In genomic region chr17:82891911-82892310, GRCh38 we compare ENCODE assay signal across 24 cellular contexts. TPM values are rescaled to one million over a fixed set of nuclear protein-coding genes. Genes with fewer than 3 reads are reported as not detected.
DNase-seq lines count a peak whose midpoint lies in the region; ATAC-seq lines count a peak whose summit lies in the region.
"Had no signal": no experiment of that assay in that cellular context is flagged by ENCODE, and none has a peak within 500 bp of the region (broad histone marks: within the 10 kb centered on the region; RNA-seq: fewer than 3 reads in every experiment).

No MANE protein-coding gene starts in this region.

- H3K36me3 Mint-ChIP-seq in activated T-helper 2 cell treated with anti-CD3 and anti-CD28 coated beads, Interferon-gamma antibody, Interleukin-2, Interleukin-4, amounts not matched to agents 10 μg/mL and 5 μg/mL and 100 μg/mL, durations not matched to agents 14 hours and 24 hours and 36 hours (ENCODE audit: low read depth), result peaks cover 57% of the 10 kb centered on the region
- peaks cover 14% of the 10 kb centered on the region for H3K36me3 Mint-ChIP-seq in natural killer cell treated with Interleukin-12 subunit alpha and Interleukin-12 subunit beta and Interleukin-15 and Interleukin-18, amount 100 ng/mL, for 72 hours

- H3K27me3 Mint-ChIP-seq in activated T-helper 2 cell treated with anti-CD3 and anti-CD28 coated beads, Interferon-gamma antibody, Interleukin-2, Interleukin-4, amounts not matched to agents 10 μg/mL and 5 μg/mL and 100 μg/mL, durations not matched to agents 14 hours and 24 hours and 36 hours (ENCODE audit: low read depth), result no peaks in the 10 kb centered on the region
- H3K27me3 Mint-ChIP-seq in natural killer cell treated with Interleukin-12 subunit alpha and Interleukin-12 subunit beta and Interleukin-15 and Interleukin-18, amount 100 ng/mL, for 72 hours, result peaks cover 0 to 2% of the 10 kb centered on the region in 2 donors
- H3K27me3 Mint-ChIP-seq: activated naive CD8-positive, alpha-beta T cell had no signal

- H3K4me3 ChIP-seq in right cardiac atrium (ENCODE audit: low read length), result no peak overlapping the region
- H3K4me3 ChIP-seq: SK-N-MC, skin epidermis, transverse colon had no signal

- 94% methylated on average over 10 of the region's 10 CpGs for WGBS in right cardiac atrium

- ATAC-seq in Right ventricle myocardium superior (ENCODE audit: poor library complexity) (no peak), right cardiac atrium (no peak), HG03439 (IDR thresholded peaks at IDR 0.05; ENCODE audit: unreplicated experiment) (no peak)
- ATAC-seq in natural killer cell treated with Interleukin-12 subunit alpha and Interleukin-12 subunit beta and Interleukin-15 and Interleukin-18, amount 100 ng/mL, for 72 hours, result no peak
- ATAC-seq: left ventricle myocardium superior had no signal

- no peaks in the 10 kb centered on the region for H3K9me3 Mint-ChIP-seq in activated T-helper 2 cell treated with anti-CD3 and anti-CD28 coated beads, Interferon-gamma antibody, Interleukin-2, Interleukin-4, amounts not matched to agents 10 μg/mL and 5 μg/mL and 100 μg/mL, durations not matched to agents 14 hours and 24 hours and 36 hours
- H3K9me3 Mint-ChIP-seq in natural killer cell treated with Interleukin-12 subunit alpha and Interleukin-12 subunit beta and Interleukin-15 and Interleukin-18, amount 100 ng/mL, for 72 hours, result no peaks in the 10 kb centered on the region

- H3K27me3 ChIP-seq in right cardiac atrium (ENCODE audit: control insufficient read depth, insufficient read depth), result no peaks in the 10 kb centered on the region
- H3K27me3 ChIP-seq: neutrophil, transverse colon had no signal

- DNase-seq in Right ventricle myocardium superior, result peak; percentile 11
- no peak for DNase-seq in right cardiac atrium
- no peak for DNase-seq in activated T-helper 2 cell treated with anti-CD3 and anti-CD28 coated beads, Interferon-gamma antibody, Interleukin-2, Interleukin-4, amounts not matched to agents 10 μg/mL and 5 μg/mL and 100 μg/mL, durations not matched to agents 14 hours and 24 hours and 36 hours (ENCODE audit: low spot score)
- DNase-seq in natural killer cell treated with Interleukin-12 subunit alpha and Interleukin-12 subunit beta and Interleukin-15 and Interleukin-18, amount 100 ng/mL, for 72 hours (ENCODE audit: low spot score), result no peak
- no peak for DNase-seq in DMS 273 (lab: John Stamatoyannopoulos, UW; ENCODE audit: unreplicated experiment)
- DNase-seq in NCI-H1048 (lab: John Stamatoyannopoulos, UW), result no peak
- DNase-seq: activated CD4-positive, CD25-positive, alpha-beta regulatory T cell; activated T-cell treated with anti-CD3 and anti-CD28 coated beads, Interleukin-2, amount 50 U/mL, for 48 hours; effector CD4-positive, alpha-beta T cell; foreskin melanocyte; NCI-H1436; NCI-H510A treated with DMSO at 0.1 percent for 48 hours; stimulated activated naive CD4-positive, alpha-beta T cell treated with Interleukin-2 at 50 U/mL for 16 hours; transverse colon had no signal

- H3K9me3 ChIP-seq in right cardiac atrium (ENCODE audit: control insufficient read depth, low read length), result no peaks in the 10 kb centered on the region
- H3K9me3 ChIP-seq: neutrophil, transverse colon had no signal

- no peak overlapping the region for H3K27ac ChIP-seq in right cardiac atrium (ENCODE audit: low read length)
- H3K27ac ChIP-seq: neutrophil, SK-N-MC had no signal

- H3K4me3 Mint-ChIP-seq in activated T-helper 2 cell treated with anti-CD3 and anti-CD28 coated beads, Interferon-gamma antibody, Interleukin-2, Interleukin-4, amounts not matched to agents 10 μg/mL and 5 μg/mL and 100 μg/mL, durations not matched to agents 14 hours and 24 hours and 36 hours (ENCODE audit: low read depth), result no peak overlapping the region
- peak overlapping the region; percentile 71 for H3K4me3 Mint-ChIP-seq in natural killer cell treated with Interleukin-12 subunit alpha and Interleukin-12 subunit beta and Interleukin-15 and Interleukin-18, amount 100 ng/mL, for 72 hours
- H3K4me3 Mint-ChIP-seq: IgD-negative memory B cell had no signal

- intact Hi-C loops in Right ventricle myocardium superior (cut with DNase I) (no loop called here), right cardiac atrium (cut with DNase I) (no loop called here)
- intact Hi-C loops in activated T-helper 2 cell treated with anti-CD3 and anti-CD28 coated beads, Interferon-gamma antibody, Interleukin-2, Interleukin-4, amounts not matched to agents 10 μg/mL and 5 μg/mL and 100 μg/mL, durations not matched to agents 14 hours and 24 hours and 36 hours (cut with micrococcal nuclease), result no loop called here

- peaks cover 39% of the 10 kb centered on the region for H3K4me1 Mint-ChIP-seq in activated T-helper 2 cell treated with anti-CD3 and anti-CD28 coated beads, Interferon-gamma antibody, Interleukin-2, Interleukin-4, amounts not matched to agents 10 μg/mL and 5 μg/mL and 100 μg/mL, durations not matched to agents 14 hours and 24 hours and 36 hours (ENCODE audit: low read depth)
- peaks cover 41 to 48% of the 10 kb centered on the region in 2 donors for H3K4me1 Mint-ChIP-seq in natural killer cell treated with Interleukin-12 subunit alpha and Interleukin-12 subunit beta and Interleukin-15 and Interleukin-18, amount 100 ng/mL, for 72 hours (ENCODE audit: low read depth in 2 of 2)

- H3K4me1 ChIP-seq in right cardiac atrium (ENCODE audit: control insufficient read depth, insufficient read depth, low read length), result no peaks in the 10 kb centered on the region

- H3K27ac Mint-ChIP-seq in activated T-helper 2 cell treated with anti-CD3 and anti-CD28 coated beads, Interferon-gamma antibody, Interleukin-2, Interleukin-4, amounts not matched to agents 10 μg/mL and 5 μg/mL and 100 μg/mL, durations not matched to agents 14 hours and 24 hours and 36 hours, result peak overlapping the region; percentile 31
- peak overlapping the region in 1 of 2 donors; percentile 65 for H3K27ac Mint-ChIP-seq in natural killer cell treated with Interleukin-12 subunit alpha and Interleukin-12 subunit beta and Interleukin-15 and Interleukin-18, amount 100 ng/mL, for 72 hours

RNA-seq across cellular contexts. Expression of gene ZNF750, which starts 52.1 kb away (rescaled TPM):
- 0.13 TPM for total RNA-seq in Right ventricle myocardium superior
- total RNA-seq in right cardiac atrium, result not detected
- polyA plus RNA-seq in right cardiac atrium, result 0.07 TPM
- not detected in 2 replicates for total RNA-seq in activated T-helper 2 cell treated with anti-CD3 and anti-CD28 coated beads, Interferon-gamma antibody, Interleukin-2, Interleukin-4, amounts not matched to agents 10 μg/mL and 5 μg/mL and 100 μg/mL, durations not matched to agents 14 hours and 24 hours and 36 hours
- total RNA-seq in natural killer cell treated with Interleukin-12 subunit alpha and Interleukin-12 subunit beta and Interleukin-15 and Interleukin-18, amount 100 ng/mL, for 72 hours, result not detected
- total RNA-seq: activated CD8-positive, alpha-beta memory T cell treated with anti-CD3 and anti-CD28 coated beads for 36 hours; M059J; mononuclear cell; transverse colon had no signal
- polyA plus RNA-seq: IgD-negative memory B cell had no signal
